In genomic region chr2:54088191-54088634, GRCh38 we compare ENCODE assay signal across 22 cellular contexts. TPM values are rescaled to one million over a fixed set of nuclear protein-coding genes. Genes with fewer than 3 reads are reported as not detected.
DNase-seq lines count a peak whose midpoint lies in the region; ATAC-seq and TF ChIP-seq lines count a peak whose summit lies in the region.
"Had no signal": no experiment of that assay in that cellular context is flagged by ENCODE, and none has a peak within 500 bp of the region (broad histone marks: within the 10 kb centered on the region; RNA-seq: fewer than 3 reads in every experiment).

No MANE protein-coding gene starts in this region.

- no peak for TF ChIP-seq CTCF in HFFc6 (IDR thresholded peaks at IDR 0.05)
- no peak for TF ChIP-seq CTCF in heart right ventricle (IDR thresholded peaks at IDR 0.05)
- TF ChIP-seq CTCF in colonic mucosa (IDR thresholded peaks at IDR 0.05), result no peak

- no peak overlapping the region for H3K27ac ChIP-seq in heart right ventricle
- no peak overlapping the region for H3K27ac ChIP-seq in colonic mucosa
- H3K27ac ChIP-seq: body of pancreas, epithelial cell of prostate, SK-N-MC, tibial artery had no signal

- no peak overlapping the region for H3K27ac Mint-ChIP-seq in HFFc6
- H3K27ac Mint-ChIP-seq: B cell; stimulated activated naive B cell treated with anti-CD40 and anti-IgM and Interleukin-4, amounts not matched to agents 10 μg/mL and 1 μg/mL and 100 μg/mL, for 72 hours had no signal

- H3K36me3 Mint-ChIP-seq in HFFc6 (ENCODE audit: low read depth), result no peaks in the 10 kb centered on the region
- H3K36me3 Mint-ChIP-seq: IgD-negative memory B cell; stimulated activated naive B cell treated with anti-CD40 and anti-IgM and Interleukin-4, amounts not matched to agents 10 μg/mL and 1 μg/mL and 100 μg/mL, for 72 hours had no signal

- peaks cover 32% of the 10 kb centered on the region for H3K4me1 Mint-ChIP-seq in HFFc6 (ENCODE audit: low read depth)

- no peak overlapping the region for H3K9ac ChIP-seq in colonic mucosa (ENCODE audit: low read depth in 2 of 2, low read length in 2 of 2)

- peaks cover 2% of the 10 kb centered on the region; the same call in 1 of the 2 replicates for H3K27me3 Mint-ChIP-seq in HFFc6 (ENCODE audit: insufficient read depth)
- H3K27me3 Mint-ChIP-seq: B cell; IgD-negative memory B cell; stimulated activated naive B cell treated with anti-CD40 and anti-IgM and Interleukin-4, amounts not matched to agents 10 μg/mL and 1 μg/mL and 100 μg/mL, for 72 hours had no signal

- no peaks in the 10 kb centered on the region for H3K36me3 ChIP-seq in heart right ventricle
- H3K36me3 ChIP-seq in colonic mucosa, result no peaks in the 10 kb centered on the region
- H3K36me3 ChIP-seq: tibial artery had no signal

- DNase-seq in HFFc6, result peak; percentile 8
- peak; percentile 51 for DNase-seq in astrocyte of the hippocampus (ENCODE audit: low read depth, low spot score)
- no peak for DNase-seq in heart right ventricle
- DNase-seq in sciatic nerve (ENCODE audit: low spot score), result no peak
- DNase-seq in NCI-H2227 (lab: John Stamatoyannopoulos, UW; ENCODE audit: unreplicated experiment), result no peak
- no peak for DNase-seq in colonic mucosa
- DNase-seq: activated naive CD4-positive, alpha-beta T cell treated with anti-CD3 and anti-CD28 coated beads, Interleukin-2, amount 50 U/mL, for 16 hours; activated T-cell treated with anti-CD3 and anti-CD28 coated beads, Interleukin-2, amount 50 U/mL, for 48 hours; body of pancreas; COR-L47; dermis blood vessel endothelial cell; MM.1S; NCI-H2227 treated with DMSO at 0.1 percent for 48 hours; stimulated activated naive B cell treated with anti-CD40 and anti-IgM and Interleukin-4, amounts not matched to agents 10 μg/mL and 1 μg/mL and 100 μg/mL, for 72 hours; T-helper 9 cell; tibial artery had no signal

- H3K27me3 ChIP-seq in heart right ventricle (no peaks in the 10 kb centered on the region), colonic mucosa (no peaks in the 10 kb centered on the region)
- H3K27me3 ChIP-seq: body of pancreas, tibial artery had no signal

- intact Hi-C loops in heart right ventricle (cut with DNase I), result loop anchor here in 2 of 10 donors (10.0 kb wide), 2 partner anchors 113 to 123 kb away; partner anchors contain the start of gene PSME4 (in 1 of the 2)
- intact Hi-C loops in sciatic nerve (cut with DNase I), result no loop called here
- intact Hi-C loops in colonic mucosa (cut with DNase I), result no loop called here

- 76 to 86% methylated on average over 5 of the region's 5 CpGs for WGBS in heart right ventricle, 2 donors

- H3K4me3 Mint-ChIP-seq in HFFc6, result no peak overlapping the region
- H3K4me3 Mint-ChIP-seq: B cell; IgD-negative memory B cell; stimulated activated naive B cell treated with anti-CD40 and anti-IgM and Interleukin-4, amounts not matched to agents 10 μg/mL and 1 μg/mL and 100 μg/mL, for 72 hours had no signal

- no peaks in the 10 kb centered on the region for H3K9me3 Mint-ChIP-seq in HFFc6
- H3K9me3 Mint-ChIP-seq: stimulated activated naive B cell treated with anti-CD40 and anti-IgM and Interleukin-4, amounts not matched to agents 10 μg/mL and 1 μg/mL and 100 μg/mL, for 72 hours had no signal

- H3K4me1 ChIP-seq in heart right ventricle (peaks cover 0 to 18% (median 0%) of the 10 kb centered on the region in 9 donors), colonic mucosa (no peaks in the 10 kb centered on the region)
- H3K4me1 ChIP-seq: tibial artery had no signal

- ATAC-seq in heart right ventricle (peak in 7 of 8 donors; percentile 12 to 61 (median 43)), sciatic nerve (peak; percentile 79), HG03457 (IDR thresholded peaks at IDR 0.05; ENCODE audit: unreplicated experiment) (no peak)
- ATAC-seq: activated CD4-positive, CD25-positive, alpha-beta regulatory T cell treated with anti-CD3 and anti-CD28 coated beads, Interleukin-2, amount 50 U/mL, for 24 hours; body of pancreas; stimulated activated naive B cell treated with anti-CD40 and anti-IgM and Interleukin-4, amounts not matched to agents 10 μg/mL and 1 μg/mL and 100 μg/mL, for 72 hours had no signal

- no peaks in the 10 kb centered on the region for H3K9me3 ChIP-seq in heart right ventricle
- H3K9me3 ChIP-seq in colonic mucosa, result no peaks in the 10 kb centered on the region
- H3K9me3 ChIP-seq: body of pancreas, tibial artery had no signal

- no peak overlapping the region for H3K4me3 ChIP-seq in heart right ventricle
- no peak overlapping the region for H3K4me3 ChIP-seq in colonic mucosa
- H3K4me3 ChIP-seq: body of pancreas, SK-N-MC, tibial artery had no signal

RNA-seq across cellular contexts. Expression of gene ACYP2, which starts 27.2 kb away (rescaled TPM):
- total RNA-seq in HFFc6 (2021; fragmentation: NEBNext Ultra II Directional; extraction: Animal tissue kit (Norgen Biotek cat#: 25700)), result 10 to 100 TPM in 3 of 6 experiments, 1 to 10 TPM in 3; 8.6 to 15.8 (median 9.8) TPM
- total RNA-seq in heart right ventricle (10 to 100 TPM; 48.6 to 87.1 (median 78.1) TPM), sciatic nerve (19.7 TPM), colonic mucosa (10 to 100 TPM; 13.6 to 14.1 TPM)
- polyA plus RNA-seq in heart right ventricle, result 10 to 100 TPM; 45.7 to 56.5 TPM

Comparison
In these comparisons a context has a peak if more than half of its experiments do, and no peak if none do; other contexts are left out.
1. DNase-seq: peak in HFFc6 (single experiment) and astrocyte of the hippocampus (single experiment); none in heart right ventricle (0 of 2), sciatic nerve (single experiment), NCI-H2227 (single experiment) and colonic mucosa (single experiment).